25 cellular contexts compared by ENCODE assay signal in genomic region chr3:46417841-46418611, GRCh38. TPM values are rescaled to one million over a fixed set of nuclear protein-coding genes. Genes with fewer than 3 reads are reported as not detected.
DNase-seq lines count a peak whose midpoint lies in the region; ATAC-seq, FAIRE-seq and TF ChIP-seq lines count a peak whose summit lies in the region.
"Had no signal": no experiment of that assay in that cellular context is flagged by ENCODE, and none has a peak within 500 bp of the region (broad histone marks: within the 10 kb centered on the region; RNA-seq: fewer than 3 reads in every experiment).

No MANE protein-coding gene starts in this region.

- CTCF ChIA-PET in HepG2 (lab: Yijun Ruan, JAX; ENCODE audit: low intra/inter-chr PET ratio, low total read pairs) (no interaction called here), WTC11 (lab: Charles Lee) (interaction anchor here (0.8 kb wide), 1 partner anchor 32 kb away, joined by 3 read pairs; no protein-coding TSS in a partner anchor)

- H3K27ac Mint-ChIP-seq in WTC11 = no peak overlapping the region; the same call in 1 of the 2 replicates
- H3K27ac Mint-ChIP-seq: CD8-positive, alpha-beta memory T cell had no signal

- H2AFZ ChIP-seq in HepG2 (ENCODE audit: low read length) = no peak overlapping the region

- H3K4me3 Mint-ChIP-seq in WTC11 = no peak overlapping the region
- H3K4me3 Mint-ChIP-seq: CD8-positive, alpha-beta memory T cell had no signal

- FAIRE-seq in HepG2 (lab: Jason Lieb, UNC) = no peak
- FAIRE-seq: A204.1, G401.6, GM18507, H54 had no signal

- TF ChIP-seq CTCF in HepG2 (CRISPR knock-in tag; IDR thresholded peaks at IDR 0.05) = no peak
- no peak for TF ChIP-seq CTCF in right lobe of liver (IDR thresholded peaks at IDR 0.05)
- no peak for TF ChIP-seq CTCF in WTC11 (IDR thresholded peaks at IDR 0.05)
- TF ChIP-seq CTCF in neutrophil (IDR thresholded peaks at IDR 0.05) = no peak
- no peak for TF ChIP-seq CTCF in brain microvascular endothelial cell (IDR thresholded peaks at IDR 0.05; ENCODE audit: low read depth, low read length, missing control alignments)

- H3K27me3 ChIP-seq in HepG2 (ENCODE audit: control insufficient read depth in 1 of 2, insufficient read depth in 2 of 2, low read length in 2 of 2) (peaks cover 1 to 5% of the 10 kb centered on the region in 2 experiments; a peak in 2 of 5 replicates), right lobe of liver (no peaks in the 10 kb centered on the region), neutrophil (no peaks in the 10 kb centered on the region), brain microvascular endothelial cell (replicated peaks) (no peaks in the 10 kb centered on the region)

- H3K79me2 ChIP-seq in HepG2 (ENCODE audit: insufficient read depth, low read length) = no peaks in the 10 kb centered on the region

- H3K4me1 ChIP-seq in HepG2 (ENCODE audit: insufficient read depth, low read length) (no peaks in the 10 kb centered on the region), right lobe of liver (no peaks in the 10 kb centered on the region), neutrophil (ENCODE audit: control insufficient read depth in 1 of 2, insufficient read depth in 1 of 2, low read depth in 1 of 2, low read length in 1 of 2) (no peaks in the 10 kb centered on the region)

- BruUV-seq in HepG2 (replicated peaks; lab: Mats Ljungman, UMichigan) = no TSS peak

- in situ Hi-C loops in HepG2 (cut with HindIII; ENCODE audit: extremely low pct_ligation_motif_present, low pct_unique_long_range_greater_than_20kb) = no loop called here
- in situ Hi-C loops in brain microvascular endothelial cell (cut with HindIII; ENCODE audit: low pct_ligation_motif_present, low sequenced_read_pairs) = no loop called here

- H3K9me3 ChIP-seq in HepG2 (ENCODE audit: low read length) = no peaks in the 10 kb centered on the region
- H3K9me3 ChIP-seq in right lobe of liver = no peaks in the 10 kb centered on the region
- H3K9me3 ChIP-seq in neutrophil = no peaks in the 10 kb centered on the region

- no peak overlapping the region for H3K4me2 ChIP-seq in HepG2 (ENCODE audit: low read depth, low read length)

- no peak for TF ChIP-seq POLR2A in HepG2 (IDR thresholded peaks at IDR 0.05; ENCODE audit: insufficient read depth in 1 of 2, low read depth in 2 of 2, low read length in 2 of 2)
- TF ChIP-seq POLR2A in right lobe of liver (IDR thresholded peaks at IDR 0.05) = no peak

- POLR2A ChIA-PET in HepG2 (lab: Yijun Ruan, JAX) = no interaction called here
- POLR2A ChIA-PET in WTC11 (lab: Charles Lee) = no interaction called here

- peaks cover 22% of the 10 kb centered on the region for H3K4me1 Mint-ChIP-seq in WTC11

- no peaks in the 10 kb centered on the region for H4K20me1 ChIP-seq in HepG2 (ENCODE audit: insufficient read depth, low read length)

- no peak for TF ChIP-seq RAD21 in HepG2 (CRISPR knock-in tag; IDR thresholded peaks at IDR 0.05)

- H3K4me3 ChIP-seq in HepG2 (replicated peaks in 1 of 3; ENCODE audit: insufficient read depth in 1 of 3, low read depth in 2 of 3, low read length in 3 of 3) (no peak overlapping the region), right lobe of liver (no peak overlapping the region), neutrophil (ENCODE audit: low read depth in 1 of 2, low read length in 1 of 2) (no peak overlapping the region), brain microvascular endothelial cell (ENCODE audit: low read depth, low read length) (no peak overlapping the region)

- no peak for TF ChIP-seq EP300 in HepG2 (IDR thresholded peaks at IDR 0.05; ENCODE audit: low read depth in 2 of 2, low read length in 2 of 2)
- TF ChIP-seq EP300 in HepG2 (CRISPR knock-in tag; IDR thresholded peaks at IDR 0.05; ENCODE audit: borderline replicate concordance) = no peak

- no peaks in the 10 kb centered on the region for H3K36me3 Mint-ChIP-seq in WTC11
- H3K36me3 Mint-ChIP-seq: CD8-positive, alpha-beta memory T cell had no signal

- intact Hi-C loops in HepG2 (cut with micrococcal nuclease; ENCODE audit: unreplicated experiment) = no loop called here
- intact Hi-C loops in right lobe of liver (cut with DNase I) = no loop called here
- intact Hi-C loops in left colon (cut with DNase I, micrococcal nuclease) = no loop called here

- H3K36me3 ChIP-seq in HepG2 (replicated peaks in 1 of 2; ENCODE audit: control insufficient read depth in 1 of 2, insufficient read depth in 2 of 2, low read length in 2 of 2) = no peaks in the 10 kb centered on the region
- no peaks in the 10 kb centered on the region for H3K36me3 ChIP-seq in right lobe of liver
- peaks cover 84% of the 10 kb centered on the region for H3K36me3 ChIP-seq in neutrophil
- no peaks in the 10 kb centered on the region for H3K36me3 ChIP-seq in brain microvascular endothelial cell (replicated peaks)

- 31% methylated on average over 8 of the region's 9 CpGs for WGBS in HepG2 (ENCODE audit: low lambda C conversion rate)
- 93% methylated on average over 3 of the region's 9 CpGs for WGBS in right lobe of liver (ENCODE audit: insufficient coverage, low coverage, low lambda C conversion rate, missing lambda C conversion rate)

- H3K27ac ChIP-seq in HepG2 (ENCODE audit: extremely low read length, insufficient read depth, low read length) = no peak overlapping the region
- no peak overlapping the region for H3K27ac ChIP-seq in right lobe of liver
- peak overlapping the region; percentile 45 for H3K27ac ChIP-seq in neutrophil
- H3K27ac ChIP-seq in brain microvascular endothelial cell = no peak overlapping the region
- H3K27ac ChIP-seq: C4-2B, HL-60 had no signal

- no peak for ATAC-seq in HepG2
- ATAC-seq in right lobe of liver = no peak
- ATAC-seq in WTC11 = peak; percentile 87
- ATAC-seq in esophagus mucosa = peak; percentile 37
- ATAC-seq in left colon = no peak
- ATAC-seq in HG03025 (IDR thresholded peaks at IDR 0.05; ENCODE audit: low FRiP score, unreplicated experiment) = no peak
- ATAC-seq: SK-N-SH treated with all-trans-retinoic acid at 6 μM for 48 hours had no signal

- DNase-seq in HepG2 (ENCODE audit: low spot score) (no peak), right lobe of liver (no peak), WTC11 (ENCODE audit: low spot score) (peak; percentile 19), left colon (no peak), brain microvascular endothelial cell (no peak)
- DNase-seq: Calu3; CD8-positive, alpha-beta memory T cell; DMS153; NCI-H1694 treated with DMSO at 0.1 percent for 48 hours; NCI-H2081 treated with DMSO at 0.1 percent for 48 hours; NCI-H446 treated with DMSO at 0.1 percent for 48 hours; NCI-H526 treated with DMSO at 0.1 percent for 48 hours; SIG-M5 had no signal

- H3K9ac ChIP-seq in HepG2 (ENCODE audit: insufficient read depth, low read depth, low read length) = no peak overlapping the region

- H3K27me3 Mint-ChIP-seq in WTC11 (ENCODE audit: low read depth) = no peaks in the 10 kb centered on the region

- H3K9me3 Mint-ChIP-seq in WTC11 = no peaks in the 10 kb centered on the region
- H3K9me3 Mint-ChIP-seq: CD8-positive, alpha-beta memory T cell had no signal

RNA-seq across cellular contexts. Expression of gene CCRL2, which starts 11.0 kb away (rescaled TPM):
- total RNA-seq in HepG2 (2016; rRNA removed; fragmentation: Illumina TruSeq; extraction: Trizol) = not detected in 2 replicates
- total RNA-seq in HepG2 (2016; cell fraction: cytosol; rRNA removed; fragmentation: Illumina TruSeq; extraction: Trizol; ENCODE audit: low read depth) = not detected in 2 replicates
- not detected in 2 replicates for total RNA-seq in HepG2 (2016; cell fraction: insoluble cytoplasmic fraction; rRNA removed; fragmentation: Illumina TruSeq; extraction: Trizol)
- total RNA-seq in HepG2 (2016; cell fraction: membrane; rRNA removed; fragmentation: Illumina TruSeq; extraction: Trizol) = not detected in 2 replicates
- not detected in 2 replicates for total RNA-seq in HepG2 (2016; cell fraction: nucleus; rRNA removed; fragmentation: Illumina TruSeq; extraction: Trizol)
- not detected in 2 replicates for polyA plus RNA-seq in HepG2 (2011; rRNA removed)
- polyA plus RNA-seq in HepG2 (2011; cell fraction: cytosol; rRNA removed) = not detected in 2 replicates
- polyA plus RNA-seq in HepG2 (2011; cell fraction: nucleus; rRNA removed) = not detected in 2 replicates
- not detected in 2 replicates for polyA plus RNA-seq in HepG2 (2012)
- not detected in 2 replicates for polyA plus RNA-seq in HepG2 (2016; cell fraction: cytosol; fragmentation: Illumina TruSeq; extraction: Trizol; ENCODE audit: low read depth)
- not detected in 2 replicates for polyA plus RNA-seq in HepG2 (2016; cell fraction: insoluble cytoplasmic fraction; fragmentation: Illumina TruSeq; extraction: Trizol; ENCODE audit: low read depth)
- polyA plus RNA-seq in HepG2 (2016; cell fraction: membrane; fragmentation: Illumina TruSeq; extraction: Trizol; ENCODE audit: low read depth) = not detected in 2 replicates
- not detected in 2 replicates for polyA plus RNA-seq in HepG2 (2016; cell fraction: nucleus; fragmentation: Illumina TruSeq; extraction: Trizol; ENCODE audit: insufficient read depth, low read depth)
- polyA minus RNA-seq in HepG2 (2011; rRNA and poly(A)+ RNA removed; ENCODE audit: low replicate concordance) = 1.0 and 3.6 TPM in 2 replicates
- not detected in 2 replicates for polyA minus RNA-seq in HepG2 (2011; cell fraction: cytosol; rRNA and poly(A)+ RNA removed)
- polyA minus RNA-seq in HepG2 (2011; cell fraction: nucleus; rRNA and poly(A)+ RNA removed) = not detected in 2 replicates
- total RNA-seq in right lobe of liver = 1 to 10 TPM in 3 of 6 experiments, under 1 TPM in 3; 0.30 to 2.8 (median 1.3) TPM
- not detected in 3 replicates for total RNA-seq in WTC11 (2021)
- 0.24 TPM for total RNA-seq in esophagus mucosa
- total RNA-seq in left colon = 10 to 100 TPM; 18.3 to 19.4 TPM
- total RNA-seq: Calu3 had no signal

RNA-seq across cellular contexts. Expression of gene LTF, which starts 46.7 kb away (rescaled TPM):
- total RNA-seq in HepG2 (2016; rRNA removed; fragmentation: Illumina TruSeq; extraction: Trizol) (not detected in 2 replicates), right lobe of liver (1 to 10 TPM in 4 of 6 experiments, under 1 TPM in 2; 0.19 to 3.6 (median 2.0) TPM), WTC11 (2021) (0.14 to 0.30 TPM (median 0.22 TPM) in 3 replicates), esophagus mucosa (108 TPM), left colon (1 to 10 TPM in 1 of 2 donors, under 1 TPM in 1; 0.53 to 1.0 TPM)
- total RNA-seq in HepG2 (2016; cell fraction: cytosol; rRNA removed; fragmentation: Illumina TruSeq; extraction: Trizol; ENCODE audit: low read depth) = not detected in 2 replicates
- total RNA-seq in HepG2 (2016; cell fraction: insoluble cytoplasmic fraction; rRNA removed; fragmentation: Illumina TruSeq; extraction: Trizol) = not detected in 2 replicates
- total RNA-seq in HepG2 (2016; cell fraction: membrane; rRNA removed; fragmentation: Illumina TruSeq; extraction: Trizol) = not detected in 2 replicates
- total RNA-seq in HepG2 (2016; cell fraction: nucleus; rRNA removed; fragmentation: Illumina TruSeq; extraction: Trizol) = not detected in 2 replicates
- polyA plus RNA-seq in HepG2 (2011; rRNA removed) = not detected in 2 replicates
- polyA plus RNA-seq in HepG2 (2011; cell fraction: cytosol; rRNA removed) = not detected in 2 replicates
- not detected in 2 replicates for polyA plus RNA-seq in HepG2 (2011; cell fraction: nucleus; rRNA removed)
- not detected in 2 replicates for polyA plus RNA-seq in HepG2 (2012)
- not detected in 2 replicates for polyA plus RNA-seq in HepG2 (2016; cell fraction: cytosol; fragmentation: Illumina TruSeq; extraction: Trizol; ENCODE audit: low read depth)
- not detected in 2 replicates for polyA plus RNA-seq in HepG2 (2016; cell fraction: insoluble cytoplasmic fraction; fragmentation: Illumina TruSeq; extraction: Trizol; ENCODE audit: low read depth)
- polyA plus RNA-seq in HepG2 (2016; cell fraction: membrane; fragmentation: Illumina TruSeq; extraction: Trizol; ENCODE audit: low read depth) = not detected in 2 replicates
- not detected in 2 replicates for polyA plus RNA-seq in HepG2 (2016; cell fraction: nucleus; fragmentation: Illumina TruSeq; extraction: Trizol; ENCODE audit: insufficient read depth, low read depth)
- polyA minus RNA-seq in HepG2 (2011; rRNA and poly(A)+ RNA removed; ENCODE audit: low replicate concordance) = not detected in 2 replicates
- not detected in 2 replicates for polyA minus RNA-seq in HepG2 (2011; cell fraction: cytosol; rRNA and poly(A)+ RNA removed)
- polyA minus RNA-seq in HepG2 (2011; cell fraction: nucleus; rRNA and poly(A)+ RNA removed) = not detected in 2 replicates
- total RNA-seq: Calu3; CD8-positive, alpha-beta memory T cell; Daoy had no signal
- polyA plus RNA-seq: CD8-positive, alpha-beta memory T cell had no signal

RNA-seq across cellular contexts. Expression of gene CCR5, which starts 47.3 kb away (rescaled TPM):
- total RNA-seq in HepG2 (2016; rRNA removed; fragmentation: Illumina TruSeq; extraction: Trizol) = not detected in 2 replicates
- not detected in 2 replicates for total RNA-seq in HepG2 (2016; cell fraction: cytosol; rRNA removed; fragmentation: Illumina TruSeq; extraction: Trizol; ENCODE audit: low read depth)
- not detected in 2 replicates for total RNA-seq in HepG2 (2016; cell fraction: insoluble cytoplasmic fraction; rRNA removed; fragmentation: Illumina TruSeq; extraction: Trizol)
- total RNA-seq in HepG2 (2016; cell fraction: membrane; rRNA removed; fragmentation: Illumina TruSeq; extraction: Trizol) = not detected in 2 replicates
- not detected in 2 replicates for total RNA-seq in HepG2 (2016; cell fraction: nucleus; rRNA removed; fragmentation: Illumina TruSeq; extraction: Trizol)
- polyA plus RNA-seq in HepG2 (2011; rRNA removed) = not detected in 2 replicates
- polyA plus RNA-seq in HepG2 (2011; cell fraction: cytosol; rRNA removed) = not detected in 2 replicates
- polyA plus RNA-seq in HepG2 (2011; cell fraction: nucleus; rRNA removed) = not detected in 2 replicates
- polyA plus RNA-seq in HepG2 (2012) = not detected in 2 replicates
- polyA plus RNA-seq in HepG2 (2016; cell fraction: cytosol; fragmentation: Illumina TruSeq; extraction: Trizol; ENCODE audit: low read depth) = not detected in 2 replicates
- not detected in 2 replicates for polyA plus RNA-seq in HepG2 (2016; cell fraction: insoluble cytoplasmic fraction; fragmentation: Illumina TruSeq; extraction: Trizol; ENCODE audit: low read depth)
- polyA plus RNA-seq in HepG2 (2016; cell fraction: membrane; fragmentation: Illumina TruSeq; extraction: Trizol; ENCODE audit: low read depth) = not detected in 2 replicates
- not detected in 2 replicates for polyA plus RNA-seq in HepG2 (2016; cell fraction: nucleus; fragmentation: Illumina TruSeq; extraction: Trizol; ENCODE audit: insufficient read depth, low read depth)
- not detected in 2 replicates for polyA minus RNA-seq in HepG2 (2011; rRNA and poly(A)+ RNA removed; ENCODE audit: low replicate concordance)
- polyA minus RNA-seq in HepG2 (2011; cell fraction: cytosol; rRNA and poly(A)+ RNA removed) = not detected in 2 replicates
- polyA minus RNA-seq in HepG2 (2011; cell fraction: nucleus; rRNA and poly(A)+ RNA removed) = not detected in 2 replicates
- total RNA-seq in right lobe of liver = 1 to 10 TPM in 2 of 6 experiments, under 1 TPM in 4; 0.22 to 2.0 (median 0.43) TPM
- total RNA-seq in WTC11 (2021) = 0.09 TPM in 1 of 3 replicates, not detected in the others
- total RNA-seq in esophagus mucosa = 0.28 TPM
- total RNA-seq in left colon = 1 to 10 TPM in 1 of 2 donors, under 1 TPM in 1; 0.55 to 1.8 TPM
- total RNA-seq: Calu3, Daoy, HT-29 had no signal

Comparison
In these comparisons a context has a peak if more than half of its experiments do, and no peak if none do; other contexts are left out.
1. ATAC-seq: peak in WTC11 (single experiment) and esophagus mucosa (single experiment); none in HepG2 (single experiment), right lobe of liver (0 of 4), left colon (single experiment) and HG03025 (single experiment).
2. RNA of gene CCRL2, which starts 11.0 kb away (total RNA-seq): 18.3 to 19.4 TPM in left colon; 0.30 to 2.8 TPM in right lobe of liver, 0.24 TPM in esophagus mucosa (single experiment), not detected in HepG2 and not detected in WTC11; every median in the first group is over 4 times any median in the second.
3. RNA of gene LTF, which starts 46.7 kb away (total RNA-seq): 108 TPM in esophagus mucosa (single experiment); 0.19 to 3.6 TPM in right lobe of liver, 0.53 to 1.0 TPM in left colon, 0.14 to 0.30 TPM in WTC11 and not detected in HepG2; every median in the first group is over 10 times any median in the second.
4. Of the 50 proteins assayed by ChIP-seq in both HepG2 and WTC11: peak only in HepG2: none; only in WTC11: MAX; in both: none; in neither: 49.